33 cellular contexts compared by ENCODE assay signal in genomic region chr6:141884850-141885249, GRCh38.
DNase-seq lines count a peak whose midpoint lies in the region; ATAC-seq, FAIRE-seq and TF ChIP-seq lines count a peak whose summit lies in the region.
"Had no signal": no experiment of that assay in that cellular context is flagged by ENCODE, and none has a peak within 500 bp of the region (broad histone marks: within the 10 kb centered on the region; RNA-seq: fewer than 3 reads in every experiment).

No MANE protein-coding gene starts in this region.

- FAIRE-seq in HepG2 (lab: Jason Lieb, UNC), result no peak
- FAIRE-seq: A204.1, A549, D721Med had no signal

- POLR2A ChIA-PET in HepG2 (lab: Yijun Ruan, JAX), result no interaction called here
- POLR2A ChIA-PET in WTC11 (lab: Charles Lee), result no interaction called here

- H3K4me3 Mint-ChIP-seq in WTC11, result no peak overlapping the region
- H3K4me3 Mint-ChIP-seq: B cell; CD14-positive monocyte; CD4-positive, alpha-beta memory T cell; CD4-positive, alpha-beta T cell; CD4-positive, CD25-positive, alpha-beta regulatory T cell; CD8-positive, alpha-beta memory T cell; CD8-positive, alpha-beta T cell had no signal

- H3K27me3 ChIP-seq in HepG2 (ENCODE audit: control insufficient read depth in 1 of 2, insufficient read depth in 2 of 2, low read length in 2 of 2), result no peaks in the 10 kb centered on the region
- no peaks in the 10 kb centered on the region for H3K27me3 ChIP-seq in right lobe of liver
- no peaks in the 10 kb centered on the region for H3K27me3 ChIP-seq in GM23248 (replicated peaks; ENCODE audit: insufficient read depth)
- H3K27me3 ChIP-seq: BE2C; BLaER1; BLaER1 treated with 17β-estradiol and CSF1 and Interleukin-3, amounts not matched to agents 10 nM and 100 nM had no signal

- H3K27me3 Mint-ChIP-seq in WTC11 (ENCODE audit: low read depth), result no peaks in the 10 kb centered on the region; the same call in 1 of the 2 replicates
- H3K27me3 Mint-ChIP-seq: B cell; CD4-positive, alpha-beta memory T cell; CD4-positive, alpha-beta T cell; CD4-positive, CD25-positive, alpha-beta regulatory T cell; CD8-positive, alpha-beta memory T cell had no signal

- CTCF ChIA-PET in HepG2 (lab: Yijun Ruan, JAX; ENCODE audit: low intra/inter-chr PET ratio, low total read pairs), result no interaction called here
- CTCF ChIA-PET in WTC11 (lab: Charles Lee), result interaction anchor here (0.6 kb wide), 1 partner anchor 19 kb away, joined by 3 read pairs; no protein-coding TSS in a partner anchor

- H3K9me3 ChIP-seq in HepG2 (ENCODE audit: low read length) (no peaks in the 10 kb centered on the region), right lobe of liver (peaks cover 0 to 5% (median 0%) of the 10 kb centered on the region in 4 donors), GM23248 (ENCODE audit: low read depth) (no peaks in the 10 kb centered on the region)
- H3K9me3 ChIP-seq: A549, BE2C, BLaER1, Caco-2 had no signal

- ATAC-seq in HepG2, result no peak
- no peak for ATAC-seq in right lobe of liver
- no peak for ATAC-seq in WTC11
- ATAC-seq: A549; CD8-positive, alpha-beta T cell had no signal

- no peak for TF ChIP-seq CTCF in HepG2 (CRISPR knock-in tag; IDR thresholded peaks at IDR 0.05)
- TF ChIP-seq CTCF in right lobe of liver (IDR thresholded peaks at IDR 0.05), result no peak
- TF ChIP-seq CTCF in WTC11 (IDR thresholded peaks at IDR 0.05), result no peak

- no peak for TF ChIP-seq POLR2A in HepG2 (IDR thresholded peaks at IDR 0.05; ENCODE audit: insufficient read depth in 1 of 2, low read depth in 2 of 2, low read length in 2 of 2)
- TF ChIP-seq POLR2A in right lobe of liver (IDR thresholded peaks at IDR 0.05), result no peak

- 29% methylated on average over 2 of the region's 2 CpGs for WGBS in HepG2 (ENCODE audit: low lambda C conversion rate)
- WGBS in right lobe of liver (ENCODE audit: insufficient coverage, low coverage, low lambda C conversion rate, missing lambda C conversion rate), result 84% methylated on average over 2 of the region's 2 CpGs
- 70 to 74% methylated on average over 2 of the region's 2 CpGs for WGBS in GM23248 (ENCODE audit: low coverage in 1 of 2, low lambda C conversion rate in 2 of 2, missing lambda C conversion rate in 2 of 2), 2 experiments

- no peak overlapping the region for H3K4me3 ChIP-seq in HepG2 (replicated peaks in 1 of 3; ENCODE audit: insufficient read depth in 1 of 3, low read depth in 2 of 3, low read length in 3 of 3)
- H3K4me3 ChIP-seq in right lobe of liver, result no peak overlapping the region
- H3K4me3 ChIP-seq in GM23248, result no peak overlapping the region
- H3K4me3 ChIP-seq: A549; BLaER1; BLaER1 treated with 17β-estradiol and CSF1 and Interleukin-3, amounts not matched to agents 10 nM and 100 nM had no signal

- no peak for TF ChIP-seq RAD21 in HepG2 (CRISPR knock-in tag; IDR thresholded peaks at IDR 0.05)

- peaks cover 66% of the 10 kb centered on the region for H3K9me3 Mint-ChIP-seq in WTC11

- H3K4me2 ChIP-seq in HepG2 (ENCODE audit: low read depth, low read length) (no peak overlapping the region), GM23248 (ENCODE audit: unreplicated experiment) (no peak overlapping the region)
- H3K4me2 ChIP-seq: A549; BLaER1; BLaER1 treated with 17β-estradiol and CSF1 and Interleukin-3, amounts not matched to agents 10 nM and 100 nM had no signal

- H3K36me3 ChIP-seq in HepG2 (replicated peaks in 1 of 2; ENCODE audit: control insufficient read depth in 1 of 2, insufficient read depth in 2 of 2, low read length in 2 of 2) (no peaks in the 10 kb centered on the region), right lobe of liver (no peaks in the 10 kb centered on the region), GM23248 (ENCODE audit: low read depth) (no peaks in the 10 kb centered on the region)
- H3K36me3 ChIP-seq: BE2C; BLaER1; BLaER1 treated with 17β-estradiol and CSF1 and Interleukin-3, amounts not matched to agents 10 nM and 100 nM had no signal

- H3K27ac ChIP-seq in HepG2 (ENCODE audit: extremely low read length, insufficient read depth, low read length) (no peak overlapping the region), right lobe of liver (no peak overlapping the region), GM23248 (no peak overlapping the region)
- H3K27ac ChIP-seq: 22Rv1; A549; BLaER1; BLaER1 treated with 17β-estradiol and CSF1 and Interleukin-3, amounts not matched to agents 10 nM and 100 nM; C4-2B had no signal

- no peaks in the 10 kb centered on the region for H3K4me1 Mint-ChIP-seq in WTC11
- H3K4me1 Mint-ChIP-seq: B cell; CD14-positive monocyte; CD4-positive, alpha-beta memory T cell; CD8-positive, alpha-beta memory T cell had no signal

- intact Hi-C loops in HepG2 (cut with micrococcal nuclease; ENCODE audit: unreplicated experiment), result no loop called here
- intact Hi-C loops in right lobe of liver (cut with DNase I), result no loop called here

- TF ChIP-seq EP300 in HepG2 (IDR thresholded peaks at IDR 0.05; ENCODE audit: low read depth in 2 of 2, low read length in 2 of 2) (no peak), HepG2 (CRISPR knock-in tag; IDR thresholded peaks at IDR 0.05; ENCODE audit: borderline replicate concordance) (no peak)

- H3K27ac Mint-ChIP-seq in WTC11, result no peak overlapping the region
- H3K27ac Mint-ChIP-seq: B cell; CD14-positive monocyte; CD4-positive, alpha-beta memory T cell; CD4-positive, alpha-beta T cell; CD4-positive, CD25-positive, alpha-beta regulatory T cell; CD8-positive, alpha-beta memory T cell; CD8-positive, alpha-beta T cell had no signal

- H3K79me2 ChIP-seq in HepG2 (ENCODE audit: insufficient read depth, low read length), result no peaks in the 10 kb centered on the region
- H3K79me2 ChIP-seq in GM23248 (ENCODE audit: insufficient read depth), result no peaks in the 10 kb centered on the region

- no peak overlapping the region for H3K9ac ChIP-seq in HepG2 (ENCODE audit: insufficient read depth, low read depth, low read length)
- H3K9ac ChIP-seq in GM23248, result no peak overlapping the region
- H3K9ac ChIP-seq: BLaER1; BLaER1 treated with 17β-estradiol and CSF1 and Interleukin-3, amounts not matched to agents 10 nM and 100 nM had no signal

- no peaks in the 10 kb centered on the region for H3K9me2 ChIP-seq in GM23248 (ENCODE audit: insufficient read depth)

- H3K4me1 ChIP-seq in HepG2 (ENCODE audit: insufficient read depth, low read length) (no peaks in the 10 kb centered on the region), right lobe of liver (no peaks in the 10 kb centered on the region), GM23248 (ENCODE audit: insufficient read depth) (no peaks in the 10 kb centered on the region)
- H3K4me1 ChIP-seq: A549; BE2C; BLaER1; BLaER1 treated with 17β-estradiol and CSF1 and Interleukin-3, amounts not matched to agents 10 nM and 100 nM; Caco-2 had no signal

- BruUV-seq in HepG2 (replicated peaks; lab: Mats Ljungman, UMichigan), result no TSS peak

- DNase-seq in HepG2 (ENCODE audit: low spot score) (no peak), right lobe of liver (no peak), WTC11 (ENCODE audit: low spot score) (no peak), GM23248 (no peak)
- DNase-seq: 8988T; ACHN; AML-193; BE2C; C1 segment of cervical spinal cord; Caco-2; Calu3; CD4-positive, alpha-beta memory T cell; CD4-positive, alpha-beta T cell; CD4-positive, CD25-positive, alpha-beta regulatory T cell; CD8-positive, alpha-beta memory T cell; CD8-positive, alpha-beta T cell; COR-L47; DMS 273 treated with DMSO at 0.1 percent for 48 hours; DMS153; DMS53; DMS79; DMS79 treated with DMSO at 0.1 percent for 48 hours; DND-41; EL had no signal

- H3K36me3 Mint-ChIP-seq in WTC11, result peaks cover 51% of the 10 kb centered on the region
- H3K36me3 Mint-ChIP-seq: CD14-positive monocyte; CD8-positive, alpha-beta T cell had no signal

- in situ Hi-C loops in HepG2 (cut with HindIII; ENCODE audit: extremely low pct_ligation_motif_present, low pct_unique_long_range_greater_than_20kb) (no loop called here), GM23248 (cut with MboI) (no loop called here)

- H3F3A ChIP-seq in GM23248 (ENCODE audit: insufficient read depth), result no peaks in the 10 kb centered on the region

- H2AFZ ChIP-seq in HepG2 (ENCODE audit: low read length) (no peak overlapping the region), GM23248 (no peak overlapping the region)

- no peaks in the 10 kb centered on the region for H4K20me1 ChIP-seq in HepG2 (ENCODE audit: insufficient read depth, low read length)
- H4K20me1 ChIP-seq in GM23248 (ENCODE audit: insufficient read depth), result no peaks in the 10 kb centered on the region
- H4K20me1 ChIP-seq: BLaER1; BLaER1 treated with 17β-estradiol and CSF1 and Interleukin-3, amounts not matched to agents 10 nM and 100 nM had no signal

TF ChIP-seq in HepG2, 621 proteins besides CTCF, POLR2A, EP300 and RAD21:
- TF ChIP-seq ZNF317 (CRISPR knock-in tag; IDR thresholded peaks at IDR 0.05) (peak; percentile 56; the same call in 1 of the 2 replicates), DDIT3 (CRISPR knock-in tag; IDR thresholded peaks at IDR 0.05) (no peak)
TF ChIP-seq in HepG2: peak in this region for 1.

TF ChIP-seq in WTC11, 78 proteins besides CTCF, POLR2A, EP300 and RAD21:
- TF ChIP-seq FOXP4 (CRISPR knock-in tag; IDR thresholded peaks at IDR 0.05) (no peak), ZNF317 (CRISPR knock-in tag; IDR thresholded peaks at IDR 0.05; ENCODE audit: borderline replicate concordance, low read depth) (peak; percentile 88)

Comparison
In these comparisons a context has a peak if more than half of its experiments do, and no peak if none do; other contexts are left out.
1. Of the 50 proteins assayed by ChIP-seq in both HepG2 and WTC11: peak only in HepG2: none; only in WTC11: none; in both: ZNF317; in neither: 49.